1 cellular context compared by ENCODE assay signal in genomic region chr20:44696315-44696714, GRCh38.
A peak's percentile ranks its signal among the peaks of the same experiment; 100 is the strongest.
TF ChIP-seq lines count a peak whose summit lies in the region.

No MANE protein-coding gene starts in this region.

TF ChIP-seq in HepG2, 621 proteins besides CTCF, POLR2A, EP300 and RAD21 (continues in another document):
- no peak for TF ChIP-seq ZNF546 (CRISPR knock-in tag; conservative IDR thresholded peaks at IDR 0.05)
- TF ChIP-seq TFAP4 (IDR thresholded peaks at IDR 0.05; ENCODE audit: borderline replicate concordance, low read depth) = peak; percentile 36; the same call in 1 of the 2 replicates
- TF ChIP-seq ZSCAN20 (CRISPR knock-in tag; IDR thresholded peaks at IDR 0.05; ENCODE audit: borderline replicate concordance) = no peak
- no peak for TF ChIP-seq ZBTB1 (CRISPR knock-in tag; IDR thresholded peaks at IDR 0.05; ENCODE audit: borderline replicate concordance)
- no peak for TF ChIP-seq ZIK1 (CRISPR knock-in tag; IDR thresholded peaks at IDR 0.05; ENCODE audit: borderline replicate concordance, low read depth)
- no peak for TF ChIP-seq ZBTB43 (CRISPR knock-in tag; conservative IDR thresholded peaks at IDR 0.05)
- TF ChIP-seq ZNF768 (CRISPR knock-in tag; IDR thresholded peaks at IDR 0.05) = peak; percentile 77
- no peak for TF ChIP-seq CEBPB (IDR thresholded peaks at IDR 0.05; ENCODE audit: borderline replicate concordance, low read depth, low read length)
- no peak for TF ChIP-seq ZMYM2 (CRISPR knock-in tag; IDR thresholded peaks at IDR 0.05)
- TF ChIP-seq NRL (CRISPR knock-in tag; IDR thresholded peaks at IDR 0.05; ENCODE audit: borderline replicate concordance) = no peak
- TF ChIP-seq ZC3H13 (CRISPR knock-in tag; IDR thresholded peaks at IDR 0.05) = no peak
- TF ChIP-seq NCOR1 (IDR thresholded peaks at IDR 0.05; ENCODE audit: borderline replicate concordance, low read length) = no peak
- TF ChIP-seq RBAK (CRISPR knock-in tag; IDR thresholded peaks at IDR 0.05) = no peak
- TF ChIP-seq ATF6 (CRISPR knock-in tag; conservative IDR thresholded peaks at IDR 0.05) = no peak
- TF ChIP-seq ZBED4 (CRISPR knock-in tag; IDR thresholded peaks at IDR 0.05; ENCODE audit: borderline replicate concordance) = no peak
- TF ChIP-seq ZNF101 (CRISPR knock-in tag; IDR thresholded peaks at IDR 0.05; ENCODE audit: borderline replicate concordance, low read depth) = no peak
- no peak for TF ChIP-seq ZKSCAN1 (IDR thresholded peaks at IDR 0.05; ENCODE audit: low read length)
- 0 out of 2 replicates have a peak, but pooled peaks have one; percentile 24 for TF ChIP-seq ZNF331 (CRISPR knock-in tag; IDR thresholded peaks at IDR 0.05)
- no peak for TF ChIP-seq MAFG (CRISPR knock-in tag; IDR thresholded peaks at IDR 0.05)
- no peak for TF ChIP-seq SYNCRIP (IDR thresholded peaks at IDR 0.05; ENCODE audit: insufficient read depth, low read depth, low read length)
- TF ChIP-seq MXD1 (CRISPR knock-in tag; IDR thresholded peaks at IDR 0.05) = no peak
- no peak for TF ChIP-seq PRDM15 (CRISPR knock-in tag; IDR thresholded peaks at IDR 0.05)
- no peak for TF ChIP-seq ARID3A (IDR thresholded peaks at IDR 0.05; ENCODE audit: low read depth, low read length)
- TF ChIP-seq ZFY (CRISPR knock-in tag; IDR thresholded peaks at IDR 0.05) = no peak
- 0 out of 2 replicates have a peak, but pooled peaks have one; percentile 21 for TF ChIP-seq ZMYM3 (CRISPR knock-in tag; IDR thresholded peaks at IDR 0.05)
- TF ChIP-seq RBM22 (optimal IDR thresholded peaks at IDR 0.05; ENCODE audit: low read length) = no peak
- no peak for TF ChIP-seq ATF5 (CRISPR knock-in tag; IDR thresholded peaks at IDR 0.05; ENCODE audit: low read depth)
- 0 out of 2 replicates have a peak, but pooled peaks have one; percentile 40 for TF ChIP-seq ZNF280D (CRISPR knock-in tag; IDR thresholded peaks at IDR 0.05)
- TF ChIP-seq HNF1A (IDR thresholded peaks at IDR 0.05; ENCODE audit: low read depth) = no peak
- TF ChIP-seq HNF1A (CRISPR knock-in tag; IDR thresholded peaks at IDR 0.05; ENCODE audit: borderline replicate concordance) = 0 out of 2 replicates have a peak, but pooled peaks have one; percentile 17
